ENCODE assay signal across 16 cellular contexts in genomic region chr6:169933251-169933821, GRCh38.
A peak's percentile ranks its signal among the peaks of the same experiment; 100 is the strongest.
DNase-seq lines count a peak whose midpoint lies in the region; ATAC-seq and TF ChIP-seq lines count a peak whose summit lies in the region.
"Had no signal": no experiment of that assay in that cellular context is flagged by ENCODE, and none has a peak within 500 bp of the region (broad histone marks: within the 10 kb centered on the region; RNA-seq: fewer than 3 reads in every experiment).

No MANE protein-coding gene starts in this region.

- H3K27ac Mint-ChIP-seq in WTC11 (no peak overlapping the region), nephron (peak overlapping the region in 2 of 3 experiments; percentile 61 to 65)
- H3K27ac Mint-ChIP-seq: activated CD4-positive, alpha-beta memory T cell treated with anti-CD3 and anti-CD28 coated beads, Interleukin-2, amount 10 ng/mL, durations not matched to agents 7 days and 5 days; activated naive CD8-positive, alpha-beta T cell had no signal

- H3K36me3 Mint-ChIP-seq in WTC11, result no peaks in the 10 kb centered on the region
- H3K36me3 Mint-ChIP-seq in nephron (ENCODE audit: low read depth), result no peaks in the 10 kb centered on the region
- H3K36me3 Mint-ChIP-seq: activated naive CD8-positive, alpha-beta T cell; brain had no signal

- peaks cover 34% of the 10 kb centered on the region for H3K4me1 Mint-ChIP-seq in WTC11
- peaks cover 42% of the 10 kb centered on the region for H3K4me1 Mint-ChIP-seq in nephron
- H3K4me1 Mint-ChIP-seq: activated CD4-positive, alpha-beta memory T cell treated with anti-CD3 and anti-CD28 coated beads, Interleukin-2, amount 10 ng/mL, durations not matched to agents 7 days and 5 days had no signal

- H3K4me3 Mint-ChIP-seq in WTC11 (no peak overlapping the region), nephron (peak overlapping the region in 1 of 3 experiments; percentile 40)
- H3K4me3 Mint-ChIP-seq: activated CD4-positive, alpha-beta memory T cell treated with anti-CD3 and anti-CD28 coated beads, Interleukin-2, amount 10 ng/mL, durations not matched to agents 7 days and 5 days; activated naive CD8-positive, alpha-beta T cell; activated T-cell treated with anti-CD3 and anti-CD28 coated beads, Interleukin-2, amount 50 U/mL, for 4 hours; brain had no signal

- H3K27me3 Mint-ChIP-seq in WTC11 (ENCODE audit: low read depth) (peaks cover 46% of the 10 kb centered on the region), nephron (ENCODE audit: low read depth) (peaks cover 37% of the 10 kb centered on the region)
- H3K27me3 Mint-ChIP-seq: activated CD4-positive, alpha-beta memory T cell treated with anti-CD3 and anti-CD28 coated beads, Interleukin-2, amount 10 ng/mL, durations not matched to agents 7 days and 5 days had no signal

- POLR2A ChIA-PET in WTC11 (lab: Charles Lee), result interaction anchor here (0.7 kb wide), 1 partner anchor 43 kb away, joined by 3 read pairs; no protein-coding TSS in a partner anchor

- no peaks in the 10 kb centered on the region for H3K27me3 ChIP-seq in H7 (ENCODE audit: control insufficient read depth, insufficient read depth, low read length)

- peak; percentile 40 for ATAC-seq in WTC11
- ATAC-seq: activated T-cell treated with anti-CD3 and anti-CD28 coated beads, Interleukin-2, amount 50 U/mL, for 4 hours had no signal

- TF ChIP-seq CTCF in WTC11 (IDR thresholded peaks at IDR 0.05) (no peak), nephron (IDR thresholded peaks at IDR 0.05; ENCODE audit: unreplicated experiment in 3 of 3) (no peak), GM20000 (IDR thresholded peaks at IDR 0.05; ENCODE audit: extremely low read depth, missing control alignments) (no peak)

- peak; percentile 88 for DNase-seq in DMS153 (lab: John Stamatoyannopoulos, UW)
- peak; percentile 75 for DNase-seq in H7
- DNase-seq in WTC11 (ENCODE audit: low spot score), result no peak
- no peak for DNase-seq in SIG-M5 treated with dmso at 0.1 percent for 504 hours (lab: John Stamatoyannopoulos, UW; ENCODE audit: unreplicated experiment)
- no peak for DNase-seq in midbrain (lab: John Stamatoyannopoulos, UW)
- no peak for DNase-seq in GM20000 (ENCODE audit: low spot score)
- DNase-seq: activated CD4-positive, alpha-beta memory T cell treated with anti-CD3 and anti-CD28 coated beads, Interleukin-2, amount 10 ng/mL, durations not matched to agents 7 days and 5 days; activated T-cell treated with anti-CD3 and anti-CD28 coated beads, Interleukin-2, amount 50 U/mL, for 4 hours; DMS 273 treated with DMSO at 0.1 percent for 48 hours; NCI-H345; PC-9 had no signal

- H3K9me3 Mint-ChIP-seq in WTC11 (peaks cover 18% of the 10 kb centered on the region), nephron (peaks cover 6% of the 10 kb centered on the region)
- H3K9me3 Mint-ChIP-seq: activated T-cell treated with anti-CD3 and anti-CD28 coated beads, Interleukin-2, amount 50 U/mL, for 4 hours had no signal

- H3K36me3 ChIP-seq in H7 (replicated peaks; ENCODE audit: control insufficient read depth, insufficient read depth, low read length), result no peaks in the 10 kb centered on the region
- H3K36me3 ChIP-seq: HAP-1, suprapubic skin had no signal

- no peak overlapping the region for H3K4me3 ChIP-seq in H7 (ENCODE audit: insufficient read depth, low read depth, low read length)
- H3K4me3 ChIP-seq: HAP-1, PC-9, suprapubic skin had no signal

- CTCF ChIA-PET in WTC11 (lab: Charles Lee), result interaction anchor here (0.6 to 4.7 kb wide), 4 partner anchors 102 to 583 kb away, joined by 3 to 43 read pairs (median 9); no protein-coding TSS in a partner anchor

TF ChIP-seq in WTC11, 78 proteins besides CTCF, POLR2A, EP300 and RAD21:
- TF ChIP-seq E2F1 (CRISPR knock-in tag; IDR thresholded peaks at IDR 0.05) (no peak), ZNF423 (CRISPR knock-in tag; IDR thresholded peaks at IDR 0.05) (peak; percentile 52; the same call in 1 of the 2 replicates), ZNF121 (CRISPR knock-in tag; IDR thresholded peaks at IDR 0.05) (peak; percentile 88), MAX (CRISPR knock-in tag; IDR thresholded peaks at IDR 0.05) (peak; percentile 17; the same call in 1 of the 2 replicates), USF2 (CRISPR knock-in tag; IDR thresholded peaks at IDR 0.05) (peak; percentile 36; the same call in 1 of the 2 replicates), ZNF317 (CRISPR knock-in tag; IDR thresholded peaks at IDR 0.05; ENCODE audit: borderline replicate concordance, low read depth) (no peak), ETV6 (CRISPR knock-in tag; IDR thresholded peaks at IDR 0.05) (no peak)

Comparison
In these comparisons a context has a peak if more than half of its experiments do, and no peak if none do; other contexts are left out.
1. DNase-seq: peak in DMS153 (single experiment) and H7 (single experiment); none in WTC11 (single experiment), SIG-M5 treated with dmso at 0.1 percent for 504 hours (single experiment), midbrain (single experiment) and GM20000 (single experiment).